Comparison of ENCODE assay signal across 1 cellular context in the genomic region with DNA sequence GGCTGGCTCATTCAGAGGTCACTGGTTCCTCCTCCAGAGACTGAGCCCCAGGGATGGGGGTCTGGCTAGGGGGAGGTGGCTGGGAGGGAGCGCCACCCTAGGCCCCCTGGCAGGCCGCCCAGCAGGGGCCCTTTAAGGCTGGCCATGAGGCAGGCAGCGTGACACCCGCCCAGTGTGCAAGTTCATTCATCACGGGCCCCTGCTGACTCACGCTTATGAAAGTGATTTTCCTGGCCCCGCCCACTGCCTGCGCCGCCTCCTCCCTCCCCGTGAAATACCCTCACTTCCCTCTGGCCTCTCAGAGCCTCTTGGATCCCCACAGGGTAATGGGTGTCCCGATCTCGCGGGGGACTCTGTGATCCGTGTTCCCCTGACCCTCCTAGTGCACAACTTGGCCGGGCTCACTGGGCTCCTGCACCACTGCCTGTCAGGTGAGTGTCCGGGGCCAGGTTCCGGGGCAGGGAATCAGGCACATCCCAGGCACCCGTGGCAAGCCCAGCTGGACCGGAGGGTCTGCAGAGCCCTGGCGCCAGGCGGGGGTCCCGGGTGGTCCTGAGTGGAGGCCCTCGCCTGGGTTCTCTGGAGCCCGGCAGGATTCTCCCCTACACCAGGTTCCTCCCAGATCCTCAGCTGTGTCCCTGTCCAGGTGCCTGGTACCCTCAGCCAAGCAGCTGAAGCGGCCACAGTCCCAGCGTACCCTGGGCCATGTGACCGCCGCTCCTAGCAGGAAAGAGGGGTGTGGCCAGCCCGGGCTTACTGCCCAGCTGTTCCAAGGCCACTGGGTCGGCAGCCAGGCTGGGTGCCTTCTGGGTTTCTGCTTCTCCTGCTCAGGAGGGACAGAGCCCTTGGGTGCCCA.
A peak's percentile ranks its signal among the peaks of the same experiment; 100 is the strongest.
TF ChIP-seq lines count a peak whose summit lies in the region.

A gene with protein sequence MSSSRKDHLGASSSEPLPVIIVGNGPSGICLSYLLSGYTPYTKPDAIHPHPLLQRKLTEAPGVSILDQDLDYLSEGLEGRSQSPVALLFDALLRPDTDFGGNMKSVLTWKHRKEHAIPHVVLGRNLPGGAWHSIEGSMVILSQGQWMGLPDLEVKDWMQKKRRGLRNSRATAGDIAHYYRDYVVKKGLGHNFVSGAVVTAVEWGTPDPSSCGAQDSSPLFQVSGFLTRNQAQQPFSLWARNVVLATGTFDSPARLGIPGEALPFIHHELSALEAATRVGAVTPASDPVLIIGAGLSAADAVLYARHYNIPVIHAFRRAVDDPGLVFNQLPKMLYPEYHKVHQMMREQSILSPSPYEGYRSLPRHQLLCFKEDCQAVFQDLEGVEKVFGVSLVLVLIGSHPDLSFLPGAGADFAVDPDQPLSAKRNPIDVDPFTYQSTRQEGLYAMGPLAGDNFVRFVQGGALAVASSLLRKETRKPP (plus strand): TSS at position 301 of the 856 bp plus-strand sequence. CDS start 4,432 bp downstream, outside the sequence.

TF ChIP-seq in HepG2, 621 proteins besides CTCF, POLR2A, EP300 and RAD21 (continued from another document and continues in another):
- TF ChIP-seq, protein P1, sequence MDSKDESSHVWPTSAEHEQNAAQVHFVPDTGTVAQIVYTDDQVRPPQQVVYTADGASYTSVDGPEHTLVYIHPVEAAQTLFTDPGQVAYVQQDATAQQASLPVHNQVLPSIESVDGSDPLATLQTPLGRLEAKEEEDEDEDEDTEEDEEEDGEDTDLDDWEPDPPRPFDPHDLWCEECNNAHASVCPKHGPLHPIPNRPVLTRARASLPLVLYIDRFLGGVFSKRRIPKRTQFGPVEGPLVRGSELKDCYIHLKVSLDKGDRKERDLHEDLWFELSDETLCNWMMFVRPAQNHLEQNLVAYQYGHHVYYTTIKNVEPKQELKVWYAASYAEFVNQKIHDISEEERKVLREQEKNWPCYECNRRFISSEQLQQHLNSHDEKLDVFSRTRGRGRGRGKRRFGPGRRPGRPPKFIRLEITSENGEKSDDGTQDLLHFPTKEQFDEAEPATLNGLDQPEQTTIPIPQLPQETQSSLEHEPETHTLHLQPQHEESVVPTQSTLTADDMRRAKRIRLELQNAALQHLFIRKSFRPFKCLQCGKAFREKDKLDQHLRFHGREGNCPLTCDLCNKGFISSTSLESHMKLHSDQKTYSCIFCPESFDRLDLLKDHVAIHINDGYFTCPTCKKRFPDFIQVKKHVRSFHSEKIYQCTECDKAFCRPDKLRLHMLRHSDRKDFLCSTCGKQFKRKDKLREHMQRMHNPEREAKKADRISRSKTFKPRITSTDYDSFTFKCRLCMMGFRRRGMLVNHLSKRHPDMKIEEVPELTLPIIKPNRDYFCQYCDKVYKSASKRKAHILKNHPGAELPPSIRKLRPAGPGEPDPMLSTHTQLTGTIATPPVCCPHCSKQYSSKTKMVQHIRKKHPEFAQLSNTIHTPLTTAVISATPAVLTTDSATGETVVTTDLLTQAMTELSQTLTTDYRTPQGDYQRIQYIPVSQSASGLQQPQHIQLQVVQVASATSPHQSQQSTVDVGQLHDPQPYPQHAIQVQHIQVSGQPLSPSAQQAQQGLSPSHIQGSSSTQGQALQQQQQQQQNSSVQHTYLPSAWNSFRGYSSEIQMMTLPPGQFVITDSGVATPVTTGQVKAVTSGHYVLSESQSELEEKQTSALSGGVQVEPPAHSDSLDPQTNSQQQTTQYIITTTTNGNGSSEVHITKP (CRISPR knock-in tag; IDR thresholded peaks at IDR 0.05; ENCODE audit: low read depth): peak; percentile 58; the same call in 1 of the 2 replicates
- TF ChIP-seq, protein P2, sequence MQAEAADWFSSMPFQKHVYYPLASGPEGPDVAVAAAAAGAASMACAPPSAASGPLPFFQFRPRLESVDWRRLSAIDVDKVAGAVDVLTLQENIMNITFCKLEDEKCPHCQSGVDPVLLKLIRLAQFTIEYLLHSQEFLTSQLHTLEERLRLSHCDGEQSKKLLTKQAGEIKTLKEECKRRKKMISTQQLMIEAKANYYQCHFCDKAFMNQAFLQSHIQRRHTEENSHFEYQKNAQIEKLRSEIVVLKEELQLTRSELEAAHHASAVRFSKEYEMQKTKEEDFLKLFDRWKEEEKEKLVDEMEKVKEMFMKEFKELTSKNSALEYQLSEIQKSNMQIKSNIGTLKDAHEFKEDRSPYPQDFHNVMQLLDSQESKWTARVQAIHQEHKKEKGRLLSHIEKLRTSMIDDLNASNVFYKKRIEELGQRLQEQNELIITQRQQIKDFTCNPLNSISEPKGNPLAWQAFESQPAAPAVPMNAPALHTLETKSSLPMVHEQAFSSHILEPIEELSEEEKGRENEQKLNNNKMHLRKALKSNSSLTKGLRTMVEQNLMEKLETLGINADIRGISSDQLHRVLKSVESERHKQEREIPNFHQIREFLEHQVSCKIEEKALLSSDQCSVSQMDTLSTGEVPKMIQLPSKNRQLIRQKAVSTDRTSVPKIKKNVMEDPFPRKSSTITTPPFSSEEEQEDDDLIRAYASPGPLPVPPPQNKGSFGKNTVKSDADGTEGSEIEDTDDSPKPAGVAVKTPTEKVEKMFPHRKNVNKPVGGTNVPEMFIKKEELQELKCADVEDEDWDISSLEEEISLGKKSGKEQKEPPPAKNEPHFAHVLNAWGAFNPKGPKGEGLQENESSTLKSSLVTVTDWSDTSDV (CRISPR knock-in tag; IDR thresholded peaks at IDR 0.05): no peak; the same call in 1 of the 2 replicates
- no peak for TF ChIP-seq ZNF33B (CRISPR knock-in tag; IDR thresholded peaks at IDR 0.05)
- TF ChIP-seq, protein P3, sequence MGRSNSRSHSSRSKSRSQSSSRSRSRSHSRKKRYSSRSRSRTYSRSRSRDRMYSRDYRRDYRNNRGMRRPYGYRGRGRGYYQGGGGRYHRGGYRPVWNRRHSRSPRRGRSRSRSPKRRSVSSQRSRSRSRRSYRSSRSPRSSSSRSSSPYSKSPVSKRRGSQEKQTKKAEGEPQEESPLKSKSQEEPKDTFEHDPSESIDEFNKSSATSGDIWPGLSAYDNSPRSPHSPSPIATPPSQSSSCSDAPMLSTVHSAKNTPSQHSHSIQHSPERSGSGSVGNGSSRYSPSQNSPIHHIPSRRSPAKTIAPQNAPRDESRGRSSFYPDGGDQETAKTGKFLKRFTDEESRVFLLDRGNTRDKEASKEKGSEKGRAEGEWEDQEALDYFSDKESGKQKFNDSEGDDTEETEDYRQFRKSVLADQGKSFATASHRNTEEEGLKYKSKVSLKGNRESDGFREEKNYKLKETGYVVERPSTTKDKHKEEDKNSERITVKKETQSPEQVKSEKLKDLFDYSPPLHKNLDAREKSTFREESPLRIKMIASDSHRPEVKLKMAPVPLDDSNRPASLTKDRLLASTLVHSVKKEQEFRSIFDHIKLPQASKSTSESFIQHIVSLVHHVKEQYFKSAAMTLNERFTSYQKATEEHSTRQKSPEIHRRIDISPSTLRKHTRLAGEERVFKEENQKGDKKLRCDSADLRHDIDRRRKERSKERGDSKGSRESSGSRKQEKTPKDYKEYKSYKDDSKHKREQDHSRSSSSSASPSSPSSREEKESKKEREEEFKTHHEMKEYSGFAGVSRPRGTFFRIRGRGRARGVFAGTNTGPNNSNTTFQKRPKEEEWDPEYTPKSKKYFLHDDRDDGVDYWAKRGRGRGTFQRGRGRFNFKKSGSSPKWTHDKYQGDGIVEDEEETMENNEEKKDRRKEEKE (IDR thresholded peaks at IDR 0.05): no peak
- TF ChIP-seq PHF20 (CRISPR knock-in tag; IDR thresholded peaks at IDR 0.05): peak; percentile 60
- TF ChIP-seq RBAK (CRISPR knock-in tag; IDR thresholded peaks at IDR 0.05): no peak
- peak; percentile 64; the same call in 1 of the 2 replicates for TF ChIP-seq ZMAT3 (CRISPR knock-in tag; conservative IDR thresholded peaks at IDR 0.05)
- TF ChIP-seq JDP2 (CRISPR knock-in tag; IDR thresholded peaks at IDR 0.05; ENCODE audit: borderline replicate concordance): no peak
- TF ChIP-seq GFI1 (CRISPR knock-in tag; IDR thresholded peaks at IDR 0.05; ENCODE audit: borderline replicate concordance): peak; percentile 85
- peak; percentile 74 for TF ChIP-seq NFE2 (CRISPR knock-in tag; IDR thresholded peaks at IDR 0.05)
- TF ChIP-seq, protein P4, sequence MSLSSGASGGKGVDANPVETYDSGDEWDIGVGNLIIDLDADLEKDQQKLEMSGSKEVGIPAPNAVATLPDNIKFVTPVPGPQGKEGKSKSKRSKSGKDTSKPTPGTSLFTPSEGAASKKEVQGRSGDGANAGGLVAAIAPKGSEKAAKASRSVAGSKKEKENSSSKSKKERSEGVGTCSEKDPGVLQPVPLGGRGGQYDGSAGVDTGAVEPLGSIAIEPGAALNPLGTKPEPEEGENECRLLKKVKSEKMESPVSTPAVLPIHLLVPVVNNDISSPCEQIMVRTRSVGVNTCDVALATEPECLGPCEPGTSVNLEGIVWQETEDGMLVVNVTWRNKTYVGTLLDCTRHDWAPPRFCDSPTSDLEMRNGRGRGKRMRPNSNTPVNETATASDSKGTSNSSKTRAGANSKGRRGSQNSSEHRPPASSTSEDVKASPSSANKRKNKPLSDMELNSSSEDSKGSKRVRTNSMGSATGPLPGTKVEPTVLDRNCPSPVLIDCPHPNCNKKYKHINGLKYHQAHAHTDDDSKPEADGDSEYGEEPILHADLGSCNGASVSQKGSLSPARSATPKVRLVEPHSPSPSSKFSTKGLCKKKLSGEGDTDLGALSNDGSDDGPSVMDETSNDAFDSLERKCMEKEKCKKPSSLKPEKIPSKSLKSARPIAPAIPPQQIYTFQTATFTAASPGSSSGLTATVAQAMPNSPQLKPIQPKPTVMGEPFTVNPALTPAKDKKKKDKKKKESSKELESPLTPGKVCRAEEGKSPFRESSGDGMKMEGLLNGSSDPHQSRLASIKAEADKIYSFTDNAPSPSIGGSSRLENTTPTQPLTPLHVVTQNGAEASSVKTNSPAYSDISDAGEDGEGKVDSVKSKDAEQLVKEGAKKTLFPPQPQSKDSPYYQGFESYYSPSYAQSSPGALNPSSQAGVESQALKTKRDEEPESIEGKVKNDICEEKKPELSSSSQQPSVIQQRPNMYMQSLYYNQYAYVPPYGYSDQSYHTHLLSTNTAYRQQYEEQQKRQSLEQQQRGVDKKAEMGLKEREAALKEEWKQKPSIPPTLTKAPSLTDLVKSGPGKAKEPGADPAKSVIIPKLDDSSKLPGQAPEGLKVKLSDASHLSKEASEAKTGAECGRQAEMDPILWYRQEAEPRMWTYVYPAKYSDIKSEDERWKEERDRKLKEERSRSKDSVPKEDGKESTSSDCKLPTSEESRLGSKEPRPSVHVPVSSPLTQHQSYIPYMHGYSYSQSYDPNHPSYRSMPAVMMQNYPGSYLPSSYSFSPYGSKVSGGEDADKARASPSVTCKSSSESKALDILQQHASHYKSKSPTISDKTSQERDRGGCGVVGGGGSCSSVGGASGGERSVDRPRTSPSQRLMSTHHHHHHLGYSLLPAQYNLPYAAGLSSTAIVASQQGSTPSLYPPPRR (CRISPR knock-in tag; IDR thresholded peaks at IDR 0.05; ENCODE audit: borderline replicate concordance): no peak; the same call in 1 of the 2 replicates
- no peak for TF ChIP-seq ZNF75D (CRISPR knock-in tag; IDR thresholded peaks at IDR 0.05; ENCODE audit: borderline replicate concordance)
- TF ChIP-seq ZNF543 (CRISPR knock-in tag; IDR thresholded peaks at IDR 0.05): no peak
- TF ChIP-seq SATB2 (CRISPR knock-in tag; IDR thresholded peaks at IDR 0.05): no peak
- TF ChIP-seq ISX (CRISPR knock-in tag; conservative IDR thresholded peaks at IDR 0.05): peak; percentile 84; the same call in 1 of the 2 replicates
- TF ChIP-seq ZNF720 (CRISPR knock-in tag; IDR thresholded peaks at IDR 0.05): no peak
- TF ChIP-seq ZNF431 (CRISPR knock-in tag; IDR thresholded peaks at IDR 0.05; ENCODE audit: borderline replicate concordance, low read depth): no peak; the same call in 1 of the 2 replicates
- TF ChIP-seq ETV5 (CRISPR knock-in tag; IDR thresholded peaks at IDR 0.05; ENCODE audit: borderline replicate concordance): no peak; the same call in 1 of the 2 replicates
- TF ChIP-seq, protein P5, sequence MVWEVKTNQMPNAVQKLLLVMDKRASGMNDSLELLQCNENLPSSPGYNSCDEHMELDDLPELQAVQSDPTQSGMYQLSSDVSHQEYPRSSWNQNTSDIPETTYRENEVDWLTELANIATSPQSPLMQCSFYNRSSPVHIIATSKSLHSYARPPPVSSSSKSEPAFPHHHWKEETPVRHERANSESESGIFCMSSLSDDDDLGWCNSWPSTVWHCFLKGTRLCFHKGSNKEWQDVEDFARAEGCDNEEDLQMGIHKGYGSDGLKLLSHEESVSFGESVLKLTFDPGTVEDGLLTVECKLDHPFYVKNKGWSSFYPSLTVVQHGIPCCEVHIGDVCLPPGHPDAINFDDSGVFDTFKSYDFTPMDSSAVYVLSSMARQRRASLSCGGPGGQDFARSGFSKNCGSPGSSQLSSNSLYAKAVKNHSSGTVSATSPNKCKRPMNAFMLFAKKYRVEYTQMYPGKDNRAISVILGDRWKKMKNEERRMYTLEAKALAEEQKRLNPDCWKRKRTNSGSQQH (CRISPR knock-in tag; IDR thresholded peaks at IDR 0.05; ENCODE audit: low read depth): peak; percentile 88
- no peak for TF ChIP-seq GPN1 (CRISPR knock-in tag; IDR thresholded peaks at IDR 0.05; ENCODE audit: borderline replicate concordance)
- TF ChIP-seq ZNF746 (CRISPR knock-in tag; IDR thresholded peaks at IDR 0.05): no peak; the same call in 1 of the 2 replicates
- 0 out of 2 replicates have a peak, but pooled peaks have one; percentile 61 for TF ChIP-seq SMAD1 (CRISPR knock-in tag; IDR thresholded peaks at IDR 0.05; ENCODE audit: borderline replicate concordance, low read depth)
- TF ChIP-seq NR2F2 (IDR thresholded peaks at IDR 0.05; ENCODE audit: borderline replicate concordance, low read depth): 0 out of 2 replicates have a peak, but pooled peaks have one; percentile 29
- TF ChIP-seq MEF2D (CRISPR knock-in tag; IDR thresholded peaks at IDR 0.05): peak; percentile 83
- peak; percentile 54; the same call in 1 of the 2 replicates for TF ChIP-seq NAIF1 (CRISPR knock-in tag; IDR thresholded peaks at IDR 0.05; ENCODE audit: borderline replicate concordance)
- TF ChIP-seq ZFYVE20 (CRISPR knock-in tag; IDR thresholded peaks at IDR 0.05; ENCODE audit: borderline replicate concordance, low read depth): no peak
- TF ChIP-seq, protein P6, sequence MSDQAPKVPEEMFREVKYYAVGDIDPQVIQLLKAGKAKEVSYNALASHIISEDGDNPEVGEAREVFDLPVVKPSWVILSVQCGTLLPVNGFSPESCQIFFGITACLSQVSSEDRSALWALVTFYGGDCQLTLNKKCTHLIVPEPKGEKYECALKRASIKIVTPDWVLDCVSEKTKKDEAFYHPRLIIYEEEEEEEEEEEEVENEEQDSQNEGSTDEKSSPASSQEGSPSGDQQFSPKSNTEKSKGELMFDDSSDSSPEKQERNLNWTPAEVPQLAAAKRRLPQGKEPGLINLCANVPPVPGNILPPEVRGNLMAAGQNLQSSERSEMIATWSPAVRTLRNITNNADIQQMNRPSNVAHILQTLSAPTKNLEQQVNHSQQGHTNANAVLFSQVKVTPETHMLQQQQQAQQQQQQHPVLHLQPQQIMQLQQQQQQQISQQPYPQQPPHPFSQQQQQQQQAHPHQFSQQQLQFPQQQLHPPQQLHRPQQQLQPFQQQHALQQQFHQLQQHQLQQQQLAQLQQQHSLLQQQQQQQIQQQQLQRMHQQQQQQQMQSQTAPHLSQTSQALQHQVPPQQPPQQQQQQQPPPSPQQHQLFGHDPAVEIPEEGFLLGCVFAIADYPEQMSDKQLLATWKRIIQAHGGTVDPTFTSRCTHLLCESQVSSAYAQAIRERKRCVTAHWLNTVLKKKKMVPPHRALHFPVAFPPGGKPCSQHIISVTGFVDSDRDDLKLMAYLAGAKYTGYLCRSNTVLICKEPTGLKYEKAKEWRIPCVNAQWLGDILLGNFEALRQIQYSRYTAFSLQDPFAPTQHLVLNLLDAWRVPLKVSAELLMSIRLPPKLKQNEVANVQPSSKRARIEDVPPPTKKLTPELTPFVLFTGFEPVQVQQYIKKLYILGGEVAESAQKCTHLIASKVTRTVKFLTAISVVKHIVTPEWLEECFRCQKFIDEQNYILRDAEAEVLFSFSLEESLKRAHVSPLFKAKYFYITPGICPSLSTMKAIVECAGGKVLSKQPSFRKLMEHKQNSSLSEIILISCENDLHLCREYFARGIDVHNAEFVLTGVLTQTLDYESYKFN (CRISPR knock-in tag; conservative IDR thresholded peaks at IDR 0.05): peak; percentile 81
- TF ChIP-seq ATF1 (CRISPR knock-in tag; IDR thresholded peaks at IDR 0.05): no peak
- TF ChIP-seq TEAD2 (CRISPR knock-in tag; IDR thresholded peaks at IDR 0.05): peak; percentile 70; the same call in 1 of the 2 replicates
- 0 out of 2 replicates have a peak, but pooled peaks have one; percentile 38 for TF ChIP-seq ZNF572 (CRISPR knock-in tag; IDR thresholded peaks at IDR 0.05)
- TF ChIP-seq NCOR1 (IDR thresholded peaks at IDR 0.05; ENCODE audit: borderline replicate concordance, low read length): peak; percentile 63; the same call in 1 of the 2 replicates
